19 cellular contexts compared by ENCODE assay signal in genomic region chr2:144378551-144378950, GRCh38.
A peak's percentile ranks its signal among the peaks of the same experiment; 100 is the strongest.
DNase-seq lines count a peak whose midpoint lies in the region; ATAC-seq, FAIRE-seq and TF ChIP-seq lines count a peak whose summit lies in the region.
"Had no signal": no experiment of that assay in that cellular context is flagged by ENCODE, and none has a peak within 500 bp of the region (broad histone marks: within the 10 kb centered on the region; RNA-seq: fewer than 3 reads in every experiment).

No MANE protein-coding gene starts in this region.

- H3K27me3 ChIP-seq in left ventricle myocardium inferior (ENCODE audit: low read depth) (no peaks in the 10 kb centered on the region), astrocyte (ENCODE audit: insufficient read depth, low read length) (no peaks in the 10 kb centered on the region)
- H3K27me3 ChIP-seq: SJCRH30 had no signal

- H3K4me3 Mint-ChIP-seq in astrocyte (ENCODE audit: unreplicated experiment): no peak overlapping the region
- H3K4me3 Mint-ChIP-seq: CD8-positive, alpha-beta memory T cell had no signal

- H3K4me2 ChIP-seq in astrocyte (ENCODE audit: low read length): no peak overlapping the region
- H3K4me2 ChIP-seq: A549 had no signal

- no peak overlapping the region for H2AFZ ChIP-seq in astrocyte (ENCODE audit: low read depth, low read length)

- peak overlapping the region; percentile 43 for H3K27ac ChIP-seq in left ventricle myocardium inferior (replicated peaks)
- no peak overlapping the region for H3K27ac ChIP-seq in astrocyte (ENCODE audit: low read depth, low read length)
- H3K27ac ChIP-seq: A549, RWPE1, SJCRH30 had no signal

- no peak overlapping the region for H3K9ac ChIP-seq in astrocyte (ENCODE audit: low read length)

- no peaks in the 10 kb centered on the region for H4K20me1 ChIP-seq in astrocyte (ENCODE audit: insufficient read depth, low read length)

- ATAC-seq in HG03439 (IDR thresholded peaks at IDR 0.05; ENCODE audit: unreplicated experiment) (no peak), HG02678 (IDR thresholded peaks at IDR 0.05; ENCODE audit: unreplicated experiment) (no peak)
- ATAC-seq: A549 had no signal

- no peaks in the 10 kb centered on the region for H3K27me3 Mint-ChIP-seq in astrocyte (ENCODE audit: low read depth, unreplicated experiment)

- H3K36me3 ChIP-seq in left ventricle myocardium inferior (no peaks in the 10 kb centered on the region), astrocyte (ENCODE audit: insufficient read depth, low read length) (no peaks in the 10 kb centered on the region)
- H3K36me3 ChIP-seq: SJCRH30 had no signal

- no peak for DNase-seq in left ventricle myocardium inferior
- DNase-seq in cardiac septum (ENCODE audit: low spot score): no peak
- peak; percentile 9 for DNase-seq in EL
- DNase-seq in astrocyte (ENCODE audit: low read depth): no peak
- DNase-seq in myocyte (ENCODE audit: low read depth): peak; percentile 46
- DNase-seq in NCI-H2171 treated with DMSO at 0.1 percent for 48 hours (lab: John Stamatoyannopoulos, UW): no peak
- DNase-seq: C1 segment of cervical spinal cord; CD8-positive, alpha-beta memory T cell; DND-41; GDM1; NCI-H1105 treated with DMSO at 0.1 percent for 48 hours; NCI-H1694 treated with DMSO at 0.1 percent for 48 hours; NCI-H510A treated with DMSO at 0.1 percent for 48 hours; NCI-H774; SJCRH30 had no signal

- TF ChIP-seq CTCF in left ventricle myocardium inferior (IDR thresholded peaks at IDR 0.05; ENCODE audit: borderline replicate concordance): no peak
- TF ChIP-seq CTCF in astrocyte (IDR thresholded peaks at IDR 0.05; ENCODE audit: insufficient read depth, low read depth, low read length): no peak

- peaks cover 8% of the 10 kb centered on the region for H3K36me3 Mint-ChIP-seq in astrocyte (ENCODE audit: low read depth, unreplicated experiment)
- H3K36me3 Mint-ChIP-seq: CD8-positive, alpha-beta memory T cell had no signal

- intact Hi-C loops in left ventricle myocardium inferior (cut with micrococcal nuclease): no loop called here
- intact Hi-C loops in cardiac septum (cut with DNase I): no loop called here

- H3K27ac Mint-ChIP-seq in astrocyte (ENCODE audit: unreplicated experiment): peak overlapping the region; percentile 22

- no peaks in the 10 kb centered on the region for H3K79me2 ChIP-seq in astrocyte (ENCODE audit: insufficient read depth, low read length)

- H3K9me3 Mint-ChIP-seq in astrocyte (ENCODE audit: unreplicated experiment): peaks cover 3% of the 10 kb centered on the region
- H3K9me3 Mint-ChIP-seq: CD8-positive, alpha-beta memory T cell had no signal

- H3K4me1 ChIP-seq in left ventricle myocardium inferior (peaks cover 10% of the 10 kb centered on the region), astrocyte (ENCODE audit: insufficient read depth, low read length) (peaks cover 7% of the 10 kb centered on the region)
- H3K4me1 ChIP-seq: A549 had no signal

- no peak for FAIRE-seq in astrocyte (lab: Jason Lieb, UNC)
- FAIRE-seq: A549 had no signal

- no peaks in the 10 kb centered on the region for H3K9me3 ChIP-seq in left ventricle myocardium inferior (replicated peaks)
- H3K9me3 ChIP-seq in astrocyte (ENCODE audit: insufficient read depth, low read depth, low read length): no peaks in the 10 kb centered on the region
- H3K9me3 ChIP-seq: A549, SJCRH30 had no signal

- H3K4me3 ChIP-seq in left ventricle myocardium inferior: no peak overlapping the region
- H3K4me3 ChIP-seq in astrocyte (ENCODE audit: insufficient read depth, low read depth, low read length): no peak overlapping the region
- H3K4me3 ChIP-seq: A549, SJCRH30 had no signal

- H3K4me1 Mint-ChIP-seq in astrocyte (ENCODE audit: low read depth, unreplicated experiment): peaks cover 53% of the 10 kb centered on the region

Comparison
In these comparisons a context has a peak if more than half of its experiments do, and no peak if none do; other contexts are left out.
1. DNase-seq: peak in EL (single experiment) and myocyte (single experiment); none in left ventricle myocardium inferior (single experiment), cardiac septum (single experiment), astrocyte (single experiment) and NCI-H2171 treated with DMSO at 0.1 percent for 48 hours (single experiment).